1 cellular context compared by ENCODE assay signal in genomic region chr12:114952573-114953196, GRCh38.
TF ChIP-seq lines count a peak whose summit lies in the region.

No MANE protein-coding gene starts in this region.

TF ChIP-seq in IMR-90, 13 proteins besides CTCF, POLR2A, EP300 and RAD21:
- no peak for TF ChIP-seq FOS (IDR thresholded peaks at IDR 0.05; ENCODE audit: low read depth, low read length)
- no peak for TF ChIP-seq MAZ (IDR thresholded peaks at IDR 0.05; ENCODE audit: borderline replicate concordance, low read depth, low read length)
- no peak for TF ChIP-seq RFX5 (IDR thresholded peaks at IDR 0.05; ENCODE audit: low read depth, low read length)
